ENCODE assay signal across 2 cellular contexts in genomic region chr7:44934510-44934909, GRCh38. TPM values are rescaled to one million over a fixed set of nuclear protein-coding genes. Genes with fewer than 3 reads are reported as not detected.
"Had no signal": no experiment of that assay in that cellular context is flagged by ENCODE, and none has a peak within 500 bp of the region (broad histone marks: within the 10 kb centered on the region; RNA-seq: fewer than 3 reads in every experiment).

No MANE protein-coding gene starts in this region.

RNA-seq across cellular contexts. Expression of gene MYO1G, which starts 44.3 kb away (rescaled TPM):
- total RNA-seq: renal cortical epithelial cell had no signal
- polyA plus RNA-seq: smooth muscle cell had no signal
